ENCODE assay signal across 1 cellular context in the genomic region with DNA sequence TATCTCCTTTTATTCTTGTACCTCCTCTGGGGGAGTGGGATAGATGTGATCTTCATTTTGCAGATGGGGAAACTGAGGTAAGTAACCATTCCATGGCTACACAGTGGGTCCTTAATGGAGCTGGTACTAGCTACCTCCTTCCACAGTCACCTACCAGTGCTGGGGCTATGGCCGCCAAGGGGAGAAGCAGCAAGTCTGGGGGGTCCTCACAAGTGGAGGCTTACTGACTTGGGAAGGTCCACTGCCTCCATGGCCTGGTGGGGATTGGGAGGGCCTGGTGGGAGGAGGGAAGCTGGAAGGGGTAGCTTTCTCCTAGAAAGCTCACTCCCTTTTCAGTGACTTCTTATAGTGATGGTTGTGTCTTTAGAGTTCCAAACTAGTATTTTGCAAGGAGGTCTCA.
TF ChIP-seq lines count a peak whose summit lies in the region.

No MANE protein-coding gene starts in this region.

TF ChIP-seq in HepG2, 621 proteins besides CTCF, POLR2A, EP300 and RAD21 (continued from another document):
- no peak for TF ChIP-seq KDM5B (CRISPR knock-in tag; IDR thresholded peaks at IDR 0.05; ENCODE audit: borderline replicate concordance)
- TF ChIP-seq ZNF784 (CRISPR knock-in tag; IDR thresholded peaks at IDR 0.05; ENCODE audit: borderline replicate concordance): no peak
- no peak for TF ChIP-seq PCBP2 (optimal IDR thresholded peaks at IDR 0.05; ENCODE audit: low read depth, low read length, poor library complexity, severe bottlenecking)
- TF ChIP-seq ZFX (CRISPR knock-in tag; IDR thresholded peaks at IDR 0.05; ENCODE audit: low read depth): no peak
- TF ChIP-seq ZNF230 (CRISPR knock-in tag; IDR thresholded peaks at IDR 0.05): no peak
- no peak for TF ChIP-seq RNF2 (conservative IDR thresholded peaks at IDR 0.05; ENCODE audit: low read depth)
- no peak for TF ChIP-seq ZNF121 (CRISPR knock-in tag; IDR thresholded peaks at IDR 0.05)
- TF ChIP-seq, protein P1, sequence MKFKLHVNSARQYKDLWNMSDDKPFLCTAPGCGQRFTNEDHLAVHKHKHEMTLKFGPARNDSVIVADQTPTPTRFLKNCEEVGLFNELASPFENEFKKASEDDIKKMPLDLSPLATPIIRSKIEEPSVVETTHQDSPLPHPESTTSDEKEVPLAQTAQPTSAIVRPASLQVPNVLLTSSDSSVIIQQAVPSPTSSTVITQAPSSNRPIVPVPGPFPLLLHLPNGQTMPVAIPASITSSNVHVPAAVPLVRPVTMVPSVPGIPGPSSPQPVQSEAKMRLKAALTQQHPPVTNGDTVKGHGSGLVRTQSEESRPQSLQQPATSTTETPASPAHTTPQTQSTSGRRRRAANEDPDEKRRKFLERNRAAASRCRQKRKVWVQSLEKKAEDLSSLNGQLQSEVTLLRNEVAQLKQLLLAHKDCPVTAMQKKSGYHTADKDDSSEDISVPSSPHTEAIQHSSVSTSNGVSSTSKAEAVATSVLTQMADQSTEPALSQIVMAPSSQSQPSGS (CRISPR knock-in tag; IDR thresholded peaks at IDR 0.05): no peak
- no peak for TF ChIP-seq ZNF740 (CRISPR knock-in tag; IDR thresholded peaks at IDR 0.05)
- no peak for TF ChIP-seq TOPORS (CRISPR knock-in tag; IDR thresholded peaks at IDR 0.05)
- no peak for TF ChIP-seq PRMT3 (CRISPR knock-in tag; IDR thresholded peaks at IDR 0.05; ENCODE audit: borderline replicate concordance, low read depth)
- no peak for TF ChIP-seq ZFP82 (CRISPR knock-in tag; IDR thresholded peaks at IDR 0.05; ENCODE audit: borderline replicate concordance)
- no peak for TF ChIP-seq ZNF572 (CRISPR knock-in tag; IDR thresholded peaks at IDR 0.05)
- TF ChIP-seq, protein P2, sequence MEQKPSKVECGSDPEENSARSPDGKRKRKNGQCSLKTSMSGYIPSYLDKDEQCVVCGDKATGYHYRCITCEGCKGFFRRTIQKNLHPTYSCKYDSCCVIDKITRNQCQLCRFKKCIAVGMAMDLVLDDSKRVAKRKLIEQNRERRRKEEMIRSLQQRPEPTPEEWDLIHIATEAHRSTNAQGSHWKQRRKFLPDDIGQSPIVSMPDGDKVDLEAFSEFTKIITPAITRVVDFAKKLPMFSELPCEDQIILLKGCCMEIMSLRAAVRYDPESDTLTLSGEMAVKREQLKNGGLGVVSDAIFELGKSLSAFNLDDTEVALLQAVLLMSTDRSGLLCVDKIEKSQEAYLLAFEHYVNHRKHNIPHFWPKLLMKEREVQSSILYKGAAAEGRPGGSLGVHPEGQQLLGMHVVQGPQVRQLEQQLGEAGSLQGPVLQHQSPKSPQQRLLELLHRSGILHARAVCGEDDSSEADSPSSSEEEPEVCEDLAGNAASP (CRISPR knock-in tag; IDR thresholded peaks at IDR 0.05; ENCODE audit: borderline replicate concordance): no peak
- no peak for TF ChIP-seq CBX2 (IDR thresholded peaks at IDR 0.05; ENCODE audit: low read depth, low read length)
- no peak for TF ChIP-seq CBX2 (CRISPR knock-in tag; IDR thresholded peaks at IDR 0.05; ENCODE audit: low read depth)
